Comparison of ENCODE assay signal across 8 cellular contexts in the genomic region with DNA sequence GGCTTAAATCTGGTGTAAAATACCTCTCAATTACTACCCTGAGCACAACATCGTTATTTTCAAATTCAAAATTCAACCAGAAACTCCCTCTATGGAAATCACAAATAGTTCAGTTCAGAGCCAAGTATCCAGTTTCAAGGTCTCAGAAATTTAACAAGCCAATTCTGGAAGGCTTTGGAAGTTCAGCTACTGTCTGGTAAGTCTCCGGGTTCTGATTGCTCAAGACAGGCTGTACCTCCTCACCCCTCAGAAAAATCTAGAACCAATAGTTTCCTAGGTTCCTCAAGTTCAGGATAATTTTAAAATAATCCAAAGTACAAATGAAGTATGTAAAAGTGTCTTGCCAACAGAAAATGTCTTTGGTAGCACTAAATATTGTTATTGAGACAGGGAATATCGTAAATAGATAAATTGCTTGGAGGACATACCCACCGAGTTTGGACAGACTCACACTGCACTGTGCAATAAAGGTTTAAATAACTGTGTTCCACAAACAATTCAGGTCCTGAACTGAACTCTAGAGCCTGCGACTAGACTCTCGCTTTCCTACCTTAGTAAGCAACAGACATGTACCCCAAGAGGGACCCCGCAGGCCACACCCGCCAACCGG. TPM values are rescaled to one million over a fixed set of nuclear protein-coding genes. Genes with fewer than 3 reads are reported as not detected.
DNase-seq lines count a peak whose midpoint lies in the region; ATAC-seq and TF ChIP-seq lines count a peak whose summit lies in the region.

No MANE protein-coding gene starts in this region.

- H3F3A ChIP-seq in smooth muscle cell (ENCODE audit: low read depth): no peaks in the 10 kb centered on the region

- peaks cover 2% of the 10 kb centered on the region for H3K36me3 Mint-ChIP-seq in activated CD4-positive, alpha-beta T cell treated with anti-CD3 and anti-CD28 coated beads for 36 hours (ENCODE audit: low read depth)

- H4K20me1 ChIP-seq in hepatocyte (ENCODE audit: insufficient read depth, poor library complexity, severe bottlenecking) (peaks cover 3% of the 10 kb centered on the region), smooth muscle cell (ENCODE audit: low read depth) (peaks cover 20% of the 10 kb centered on the region)

- no peaks in the 10 kb centered on the region for H3K9me2 ChIP-seq in hepatocyte (replicated peaks; ENCODE audit: insufficient read depth)

- no peaks in the 10 kb centered on the region for H3K9me3 Mint-ChIP-seq in activated CD4-positive, alpha-beta T cell treated with anti-CD3 and anti-CD28 coated beads for 36 hours (ENCODE audit: low read depth)

- peaks cover 11% of the 10 kb centered on the region for H3K4me1 ChIP-seq in hepatocyte (ENCODE audit: insufficient read depth)
- H3K4me1 ChIP-seq in smooth muscle cell (ENCODE audit: low read depth): peaks cover 8% of the 10 kb centered on the region

- intact Hi-C loops in activated CD4-positive, alpha-beta T cell treated with anti-CD3 and anti-CD28 coated beads for 36 hours (cut with DNase I, micrococcal nuclease): loop anchor here (1.0 to 10.0 kb wide), 11 partner anchors 9 to 1466 kb away; a partner anchor contains a TSS
- intact Hi-C loops in head of caudate nucleus (cut with DNase I): no loop called here

- peaks cover 45% of the 10 kb centered on the region for H3K4me1 Mint-ChIP-seq in activated CD4-positive, alpha-beta T cell treated with anti-CD3 and anti-CD28 coated beads for 36 hours

- H2AFZ ChIP-seq in hepatocyte (peak overlapping the region; percentile 35), smooth muscle cell (ENCODE audit: low read depth) (peak overlapping the region; percentile 83)

- TF ChIP-seq CTCF in WI38 (IDR thresholded peaks at IDR 0.05; ENCODE audit: low read depth, low read length) (no peak), hepatocyte (IDR thresholded peaks at IDR 0.05; ENCODE audit: poor library complexity) (no peak), smooth muscle cell (IDR thresholded peaks at IDR 0.05; ENCODE audit: borderline replicate concordance, insufficient read depth, poor library complexity, severe bottlenecking) (no peak)

- H3K9ac ChIP-seq in smooth muscle cell (ENCODE audit: low read depth): peak overlapping the region; percentile 90

- POLR2A ChIA-PET in activated CD4-positive, alpha-beta T cell treated with anti-CD3 and anti-CD28 coated beads for 36 hours (lab: Charles Lee): interaction anchor here (0.7 kb wide), 1 partner anchor 196 kb away, joined by 3 read pairs; no protein-coding TSS in a partner anchor

- H3K4me2 ChIP-seq in hepatocyte (peak overlapping the region; percentile 83), smooth muscle cell (peak overlapping the region; percentile 96)

- CTCF ChIA-PET in activated CD4-positive, alpha-beta T cell treated with anti-CD3 and anti-CD28 coated beads for 36 hours (lab: Charles Lee): interaction anchor here (0.6 to 2.9 kb wide), 5 partner anchors 9 to 284 kb away, joined by 3 to 16 read pairs (median 3); no protein-coding TSS in a partner anchor

- DNase-seq in activated CD4-positive, alpha-beta T cell treated with anti-CD3 and anti-CD28 coated beads for 36 hours: no peak
- DNase-seq in activated CD4-positive, alpha-beta T cell treated with anti-CD3 and anti-CD28 coated beads, Interleukin-2, amount 50 U/mL, for 1 hour: no peak
- no peak for DNase-seq in hepatocyte (ENCODE audit: low spot score)
- no peak for DNase-seq in smooth muscle cell (lab: John Stamatoyannopoulos, UW; ENCODE audit: unreplicated experiment)
- no peak for DNase-seq in head of caudate nucleus
- no peak for DNase-seq in effector CD4-positive, alpha-beta T cell

- no peaks in the 10 kb centered on the region for H3K27me3 ChIP-seq in hepatocyte
- H3K27me3 ChIP-seq in smooth muscle cell (ENCODE audit: low read depth): peaks cover 9% of the 10 kb centered on the region

- H3K4me3 ChIP-seq in WI38 (ENCODE audit: low read depth, low read length) (peak overlapping the region; percentile 98), hepatocyte (peak overlapping the region; percentile 35), smooth muscle cell (peak overlapping the region; percentile 77)

- WGBS in hepatocyte (ENCODE audit: low lambda C conversion rate, missing lambda C conversion rate): 4% methylated on average over 9 of the region's 9 CpGs
- WGBS in smooth muscle cell (ENCODE audit: low lambda C conversion rate): 4% methylated on average over 9 of the region's 9 CpGs

- peaks cover 47% of the 10 kb centered on the region for H3K79me2 ChIP-seq in hepatocyte
- peaks cover 53% of the 10 kb centered on the region for H3K79me2 ChIP-seq in smooth muscle cell (ENCODE audit: low read depth)

- H3K27ac Mint-ChIP-seq in activated CD4-positive, alpha-beta T cell treated with anti-CD3 and anti-CD28 coated beads for 36 hours: peak overlapping the region; percentile 98

- peak overlapping the region; percentile 99 for H3K4me3 Mint-ChIP-seq in activated CD4-positive, alpha-beta T cell treated with anti-CD3 and anti-CD28 coated beads for 36 hours

- H3K9me3 ChIP-seq in hepatocyte (ENCODE audit: low read depth): no peaks in the 10 kb centered on the region
- H3K9me3 ChIP-seq in smooth muscle cell (replicated peaks; ENCODE audit: low read depth): no peaks in the 10 kb centered on the region

- no peak for ATAC-seq in activated CD4-positive, alpha-beta T cell treated with anti-CD3 and anti-CD28 coated beads for 36 hours
- no peak for ATAC-seq in GM18870 (IDR thresholded peaks at IDR 0.05; ENCODE audit: unreplicated experiment)

- H3K36me3 ChIP-seq in hepatocyte (replicated peaks; ENCODE audit: insufficient read depth, low read depth): no peaks in the 10 kb centered on the region
- no peaks in the 10 kb centered on the region for H3K36me3 ChIP-seq in smooth muscle cell (ENCODE audit: low read depth)

- H3K27ac ChIP-seq in hepatocyte (peak overlapping the region; percentile 92), smooth muscle cell (ENCODE audit: low read depth) (peak overlapping the region; percentile 86)

- H3K27me3 Mint-ChIP-seq in activated CD4-positive, alpha-beta T cell treated with anti-CD3 and anti-CD28 coated beads for 36 hours: peaks cover 5% of the 10 kb centered on the region

RNA-seq across cellular contexts. Expression of a gene that starts 0.7 kb away (rescaled TPM):
- total RNA-seq in activated CD4-positive, alpha-beta T cell treated with anti-CD3 and anti-CD28 coated beads for 36 hours: 10 to 100 TPM; 27.2 to 31.6 TPM
- 42.8 and 45.7 TPM in 2 replicates for total RNA-seq in hepatocyte
- 35.1 and 35.4 TPM in 2 replicates for polyA plus RNA-seq in hepatocyte
- 33.7 and 50.4 TPM in 2 replicates for total RNA-seq in smooth muscle cell
- polyA plus RNA-seq in smooth muscle cell: 30.1 and 34.4 TPM in 2 replicates

RNA-seq across cellular contexts. Expression of a gene that starts 35.7 kb away (rescaled TPM):
- total RNA-seq in activated CD4-positive, alpha-beta T cell treated with anti-CD3 and anti-CD28 coated beads for 36 hours: 10 to 100 TPM; 26.2 to 26.6 TPM
- total RNA-seq in hepatocyte (9.3 and 10.0 TPM in 2 replicates), smooth muscle cell (9.0 and 11.9 TPM in 2 replicates)
- polyA plus RNA-seq in hepatocyte (2.5 and 3.2 TPM in 2 replicates), smooth muscle cell (0.98 and 2.9 TPM in 2 replicates)

Comparison
In these comparisons a context has a peak if more than half of its experiments do, and no peak if none do; other contexts are left out.
1. H3K4me3 ChIP-seq: peak in every context shown above with its lines; median percentile 98 in WI38; 77 in smooth muscle cell; 35 in hepatocyte.